In genomic region chr2:18129348-18129747, GRCh38 we compare ENCODE assay signal across 28 cellular contexts.
"Had no signal": no experiment of that assay in that cellular context is flagged by ENCODE, and none has a peak within 500 bp of the region (broad histone marks: within the 10 kb centered on the region; RNA-seq: fewer than 3 reads in every experiment).

No MANE protein-coding gene starts in this region.

- FAIRE-seq: endometrium, endothelial cell of umbilical vein, frontal cortex had no signal

- H3K4me1 ChIP-seq: colonic mucosa, esophagus squamous epithelium, foreskin keratinocyte, gastrocnemius medialis, heart right ventricle had no signal

- ATAC-seq: effector memory CD8-positive, alpha-beta T cell; esophagus mucosa; foreskin keratinocyte; gastrocnemius medialis; gastroesophageal sphincter; heart left ventricle; heart right ventricle had no signal

- H3K27me3 ChIP-seq: colonic mucosa, esophagus muscularis mucosa, gastrocnemius medialis, gastroesophageal sphincter, heart left ventricle, hepatocyte had no signal

- H3K36me3 ChIP-seq: colonic mucosa, esophagus muscularis mucosa, esophagus squamous epithelium, gastrocnemius medialis, gastroesophageal sphincter, heart left ventricle, heart right ventricle had no signal

- H3K79me2 ChIP-seq: hepatocyte had no signal

- H3K27ac ChIP-seq: colonic mucosa, coronary artery, dorsolateral prefrontal cortex, epithelial cell of prostate, esophagus muscularis mucosa, esophagus squamous epithelium, foreskin keratinocyte, gastrocnemius medialis, gastroesophageal sphincter, heart left ventricle, heart right ventricle, hepatocyte had no signal

- H3K9me3 ChIP-seq: colonic mucosa, esophagus muscularis mucosa, esophagus squamous epithelium, gastrocnemius medialis, gastroesophageal sphincter, heart left ventricle, heart right ventricle had no signal

- DNase-seq: colonic mucosa; cortex of kidney; dermis blood vessel endothelial cell; dorsolateral prefrontal cortex; effector CD4-positive, alpha-beta T cell; effector CD8-positive, alpha-beta T cell; effector memory CD4-positive, alpha-beta T cell; effector memory CD8-positive, alpha-beta T cell; endodermal cell; erythroblast; esophagus squamous epithelium; foreskin fibroblast; foreskin keratinocyte; foreskin melanocyte; gastrocnemius medialis; glutamatergic neuron; head of caudate nucleus; heart left ventricle; heart right ventricle had no signal

- H2AFZ ChIP-seq: hepatocyte had no signal

- H3K4me2 ChIP-seq: hepatocyte had no signal

- H3K4me3 ChIP-seq: colonic mucosa, coronary artery, dorsolateral prefrontal cortex, esophagus muscularis mucosa, esophagus squamous epithelium, gastrocnemius medialis, gastroesophageal sphincter, heart left ventricle, heart right ventricle, hepatocyte had no signal
